ENCODE assay signal across 8 cellular contexts in the genomic region with DNA sequence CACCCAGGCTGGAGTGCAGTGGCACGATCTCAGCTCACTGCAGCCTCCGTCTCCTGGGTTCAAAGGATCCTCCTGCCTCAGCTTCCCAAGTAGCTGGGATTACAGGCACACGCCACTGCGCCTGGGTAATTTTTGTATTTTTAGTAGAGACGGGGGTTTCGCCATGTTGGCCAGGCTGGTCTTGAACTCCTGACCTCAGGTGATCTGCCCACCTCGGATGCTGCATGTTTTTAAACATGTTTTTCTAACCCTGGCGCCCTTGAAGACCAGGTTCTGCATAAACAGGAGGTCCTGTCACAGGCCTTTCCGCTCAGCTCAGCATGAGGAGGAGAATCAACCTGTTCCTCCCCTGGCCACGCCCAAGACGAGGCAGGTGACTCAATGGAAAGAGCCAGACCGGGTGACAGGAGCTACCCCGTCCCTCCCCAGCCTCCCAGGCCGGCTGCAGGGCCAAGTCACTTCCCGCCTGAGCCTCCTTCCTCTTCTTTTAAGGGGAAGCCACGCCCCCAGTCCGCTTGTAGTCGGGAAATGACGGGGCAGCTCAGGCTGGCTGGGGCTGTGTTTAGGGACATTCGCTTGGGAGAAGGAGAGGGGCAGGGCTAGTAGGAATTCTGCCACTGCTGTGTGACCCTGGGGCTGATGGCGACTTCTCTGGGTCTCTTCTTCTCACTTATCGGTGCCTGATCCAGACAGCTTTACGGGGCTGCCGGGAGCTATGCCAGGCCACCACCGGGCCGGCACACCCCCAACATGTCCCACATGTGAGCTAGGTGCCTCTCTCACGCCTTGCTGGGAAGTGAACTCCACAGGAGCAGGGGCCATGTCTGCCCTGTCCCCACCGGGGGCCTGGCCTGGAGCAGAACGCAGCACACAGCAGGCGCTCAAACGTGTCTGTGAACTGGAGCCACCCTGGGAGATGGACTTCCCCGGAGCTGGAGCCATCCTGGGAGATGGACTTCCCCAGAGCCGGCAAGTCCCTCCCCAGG. TPM values are rescaled to one million over a fixed set of nuclear protein-coding genes. Genes with fewer than 3 reads are reported as not detected.
DNase-seq lines count a peak whose midpoint lies in the region; ATAC-seq and TF ChIP-seq lines count a peak whose summit lies in the region.

No MANE protein-coding gene starts in this region.

- H3K4me2 ChIP-seq in Loucy (ENCODE audit: low read depth, low read length, poor library complexity, severe bottlenecking) = peak overlapping the region; percentile 56

- H3K27me3 ChIP-seq in Loucy (ENCODE audit: insufficient read depth, low read length, poor library complexity, severe bottlenecking) = no peaks in the 10 kb centered on the region
- no peaks in the 10 kb centered on the region for H3K27me3 ChIP-seq in naive thymus-derived CD4-positive, alpha-beta T cell (ENCODE audit: control insufficient read depth in 2 of 2, insufficient read depth in 2 of 2, low read length in 2 of 2)

- peak; percentile 79 for ATAC-seq in naive thymus-derived CD4-positive, alpha-beta T cell
- peak; percentile 92 to 93 for ATAC-seq in stimulated activated naive B cell treated with anti-CD40 and anti-IgM and Interleukin-4, amounts not matched to agents 10 μg/mL and 1 μg/mL and 100 μg/mL, for 72 hours (replicated peaks)

- no peak overlapping the region for H2AFZ ChIP-seq in Loucy (ENCODE audit: low read length)

- no peak overlapping the region for H3K4me3 ChIP-seq in Loucy (ENCODE audit: low read length, poor library complexity, severe bottlenecking)
- H3K4me3 ChIP-seq in naive thymus-derived CD4-positive, alpha-beta T cell (ENCODE audit: low read length) = peak overlapping the region; percentile 65

- H3K9me2 ChIP-seq in Loucy (replicated peaks; ENCODE audit: low read depth, low read length) = no peaks in the 10 kb centered on the region

- H3K79me2 ChIP-seq in Loucy (ENCODE audit: insufficient read depth, low read length) = peaks cover 20% of the 10 kb centered on the region

- POLR2A ChIA-PET in naive thymus-derived CD4-positive, alpha-beta T cell (lab: Charles Lee) = interaction anchor here (1.4 to 3.2 kb wide), 6 partner anchors 9 to 188 kb away, joined by 5 to 19 read pairs (median 11); no protein-coding TSS in a partner anchor

- H3K27me3 Mint-ChIP-seq in endothelial cell (ENCODE audit: unreplicated experiment) = peaks cover 16% of the 10 kb centered on the region
- no peaks in the 10 kb centered on the region for H3K27me3 Mint-ChIP-seq in naive thymus-derived CD4-positive, alpha-beta T cell
- no peaks in the 10 kb centered on the region for H3K27me3 Mint-ChIP-seq in stimulated activated naive B cell treated with anti-CD40 and anti-IgM and Interleukin-4, amounts not matched to agents 10 μg/mL and 1 μg/mL and 100 μg/mL, for 72 hours

- H4K20me1 ChIP-seq in Loucy (ENCODE audit: insufficient read depth, low read length, poor library complexity, severe bottlenecking) = peaks cover 15% of the 10 kb centered on the region

- H3K27ac ChIP-seq in naive thymus-derived CD4-positive, alpha-beta T cell (ENCODE audit: low read depth, low read length) = peak overlapping the region; percentile 80

- H3K36me3 Mint-ChIP-seq in endothelial cell (ENCODE audit: low read depth, unreplicated experiment) = peaks cover 30% of the 10 kb centered on the region
- peaks cover 0 to 11% (median 0%) of the 10 kb centered on the region in 5 donors for H3K36me3 Mint-ChIP-seq in naive thymus-derived CD4-positive, alpha-beta T cell
- peaks cover 5 to 33% of the 10 kb centered on the region in 2 donors for H3K36me3 Mint-ChIP-seq in stimulated activated naive B cell treated with anti-CD40 and anti-IgM and Interleukin-4, amounts not matched to agents 10 μg/mL and 1 μg/mL and 100 μg/mL, for 72 hours

- no peaks in the 10 kb centered on the region for H3F3A ChIP-seq in Loucy (ENCODE audit: low read depth)

- CTCF ChIA-PET in naive thymus-derived CD4-positive, alpha-beta T cell (lab: Charles Lee) = interaction anchor here (1.1 to 3.6 kb wide), 3 partner anchors 10 to 54 kb away, joined by 8 to 17 read pairs (median 14); no protein-coding TSS in a partner anchor

- intact Hi-C loops in naive thymus-derived CD4-positive, alpha-beta T cell (cut with micrococcal nuclease) = loop anchor here (1.0 to 10.0 kb wide), 6 partner anchors 38 to 345 kb away; a partner anchor contains a TSS

- H3K9me3 ChIP-seq in Loucy (ENCODE audit: insufficient read depth, low read depth, low read length) = no peaks in the 10 kb centered on the region
- H3K9me3 ChIP-seq in naive thymus-derived CD4-positive, alpha-beta T cell (ENCODE audit: control insufficient read depth in 2 of 3, low read length in 3 of 3) = no peaks in the 10 kb centered on the region

- no peaks in the 10 kb centered on the region for H3K36me3 ChIP-seq in Loucy (ENCODE audit: insufficient read depth, low read length)
- peaks cover 0 to 20% (median 0%) of the 10 kb centered on the region in 3 experiments for H3K36me3 ChIP-seq in naive thymus-derived CD4-positive, alpha-beta T cell (ENCODE audit: control insufficient read depth in 2 of 3, insufficient read depth in 3 of 3, low read length in 3 of 3)

- peak overlapping the region; percentile 83 for H3K4me3 Mint-ChIP-seq in endothelial cell (ENCODE audit: unreplicated experiment)
- peak overlapping the region; percentile 78 to 97 (median 85) for H3K4me3 Mint-ChIP-seq in naive thymus-derived CD4-positive, alpha-beta T cell
- H3K4me3 Mint-ChIP-seq in stimulated activated naive B cell treated with anti-CD40 and anti-IgM and Interleukin-4, amounts not matched to agents 10 μg/mL and 1 μg/mL and 100 μg/mL, for 72 hours = peak overlapping the region; percentile 75 to 78

- peaks cover 50% of the 10 kb centered on the region for H3K4me1 Mint-ChIP-seq in endothelial cell (ENCODE audit: unreplicated experiment)
- peaks cover 24 to 73% (median 48%) of the 10 kb centered on the region in 7 donors for H3K4me1 Mint-ChIP-seq in naive thymus-derived CD4-positive, alpha-beta T cell
- H3K4me1 Mint-ChIP-seq in stimulated activated naive B cell treated with anti-CD40 and anti-IgM and Interleukin-4, amounts not matched to agents 10 μg/mL and 1 μg/mL and 100 μg/mL, for 72 hours = peaks cover 44 to 58% of the 10 kb centered on the region in 2 donors

- no peak overlapping the region for H3K9ac ChIP-seq in Loucy (ENCODE audit: low read depth, low read length, poor library complexity, severe bottlenecking)

- DNase-seq in NCI-H2029 (lab: John Stamatoyannopoulos, UW) (peak; percentile 41), NCI-H2029 treated with DMSO at 0.1 percent for 48 hours (lab: John Stamatoyannopoulos, UW) (no peak), endothelial cell (ENCODE audit: low spot score) (peak; percentile 68), NCI-H1105 treated with DMSO at 0.1 percent for 48 hours (lab: John Stamatoyannopoulos, UW) (no peak)
- peak; percentile 76 to 85 for DNase-seq in activated CD8-positive, alpha-beta memory T cell treated with anti-CD3 and anti-CD28 coated beads for 4 hours (ENCODE audit: low read depth in 2 of 2)
- DNase-seq in naive thymus-derived CD4-positive, alpha-beta T cell = peak; percentile 50 to 92 (median 80)
- DNase-seq in stimulated activated naive B cell treated with anti-CD40 and anti-IgM and Interleukin-4, amounts not matched to agents 10 μg/mL and 1 μg/mL and 100 μg/mL, for 72 hours = peak; percentile 89

- H3K4me1 ChIP-seq in Loucy (ENCODE audit: insufficient read depth, low read length, poor library complexity, severe bottlenecking) = peaks cover 16% of the 10 kb centered on the region
- peaks cover 61 to 70% of the 10 kb centered on the region in 2 donors for H3K4me1 ChIP-seq in naive thymus-derived CD4-positive, alpha-beta T cell (ENCODE audit: control insufficient read depth in 2 of 2, insufficient read depth in 2 of 2, low read length in 2 of 2)

- no peaks in the 10 kb centered on the region for H3K9me3 Mint-ChIP-seq in endothelial cell (ENCODE audit: unreplicated experiment)
- no peaks in the 10 kb centered on the region for H3K9me3 Mint-ChIP-seq in naive thymus-derived CD4-positive, alpha-beta T cell
- H3K9me3 Mint-ChIP-seq in stimulated activated naive B cell treated with anti-CD40 and anti-IgM and Interleukin-4, amounts not matched to agents 10 μg/mL and 1 μg/mL and 100 μg/mL, for 72 hours = no peaks in the 10 kb centered on the region

- H3K27ac Mint-ChIP-seq in endothelial cell (ENCODE audit: unreplicated experiment) = peak overlapping the region; percentile 76
- peak overlapping the region; percentile 90 to 99 (median 99) for H3K27ac Mint-ChIP-seq in naive thymus-derived CD4-positive, alpha-beta T cell
- peak overlapping the region; percentile 89 for H3K27ac Mint-ChIP-seq in stimulated activated naive B cell treated with anti-CD40 and anti-IgM and Interleukin-4, amounts not matched to agents 10 μg/mL and 1 μg/mL and 100 μg/mL, for 72 hours

- TF ChIP-seq CTCF in Loucy (conservative IDR thresholded peaks at IDR 0.05; ENCODE audit: low read length) (no peak), endothelial cell (IDR thresholded peaks at IDR 0.05; ENCODE audit: unreplicated experiment) (no peak)

RNA-seq across cellular contexts. Expression of a gene that starts 6.1 kb away (rescaled TPM):
- total RNA-seq in endothelial cell (ENCODE audit: unreplicated experiment) = 312 TPM
- 10 to 100 TPM; 49.7 to 92.9 (median 58.0) TPM for total RNA-seq in naive thymus-derived CD4-positive, alpha-beta T cell
- polyA plus RNA-seq in naive thymus-derived CD4-positive, alpha-beta T cell = 1 to 10 TPM; 1.9 to 7.1 TPM

RNA-seq across cellular contexts. Expression of a gene that starts 56.9 kb away (rescaled TPM):
- total RNA-seq in endothelial cell (ENCODE audit: unreplicated experiment) = 79.5 TPM
- 10 to 100 TPM; 79.8 to 88.5 (median 86.1) TPM for total RNA-seq in naive thymus-derived CD4-positive, alpha-beta T cell
- 10 to 100 TPM; 25.4 to 42.9 TPM for polyA plus RNA-seq in naive thymus-derived CD4-positive, alpha-beta T cell

Comparison
In these comparisons a context has a peak if more than half of its experiments do, and no peak if none do; other contexts are left out.
1. DNase-seq: peak in NCI-H2029 (single experiment), activated CD8-positive, alpha-beta memory T cell treated with anti-CD3 and anti-CD28 coated beads for 4 hours (2 of 2), endothelial cell (single experiment), naive thymus-derived CD4-positive, alpha-beta T cell (9 of 9) and stimulated activated naive B cell treated with anti-CD40 and anti-IgM and Interleukin-4, amounts not matched to agents 10 μg/mL and 1 μg/mL and 100 μg/mL, for 72 hours (single experiment); none in NCI-H2029 treated with DMSO at 0.1 percent for 48 hours (single experiment) and NCI-H1105 treated with DMSO at 0.1 percent for 48 hours (single experiment).
2. Peak in every context shown above with its lines, with median percentiles within 50 percentile points of each other: H3K27ac Mint-ChIP-seq and H3K4me3 Mint-ChIP-seq.